2 cellular contexts compared by ENCODE assay signal in the genomic region with DNA sequence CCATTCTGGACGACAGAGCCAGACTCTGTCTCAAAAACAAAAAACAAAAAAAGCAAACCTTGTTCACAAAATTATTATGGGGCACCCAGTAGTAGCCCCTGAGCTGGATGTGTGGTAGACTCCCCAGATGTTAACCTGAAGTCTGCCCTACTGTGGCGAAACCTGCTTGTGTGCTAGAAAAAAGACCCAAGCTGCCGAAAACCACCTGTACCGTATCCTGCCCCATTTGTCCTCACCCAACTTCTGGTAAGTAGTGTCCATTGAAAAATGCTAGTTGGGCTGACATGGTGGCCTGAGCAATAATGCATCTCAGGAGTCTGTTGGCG.
TF ChIP-seq lines count a peak whose summit lies in the region.

No MANE protein-coding gene starts in this region.

TF ChIP-seq in HEK293, 187 proteins besides CTCF, POLR2A, EP300 and RAD21 (continued from another document):
- TF ChIP-seq ZNF600 (tag by site-specific recombination; IDR thresholded peaks at IDR 0.05), result peak; percentile 72

TF ChIP-seq in IMR-90, 13 proteins besides CTCF, POLR2A, EP300 and RAD21:
- TF ChIP-seq, protein P1, sequence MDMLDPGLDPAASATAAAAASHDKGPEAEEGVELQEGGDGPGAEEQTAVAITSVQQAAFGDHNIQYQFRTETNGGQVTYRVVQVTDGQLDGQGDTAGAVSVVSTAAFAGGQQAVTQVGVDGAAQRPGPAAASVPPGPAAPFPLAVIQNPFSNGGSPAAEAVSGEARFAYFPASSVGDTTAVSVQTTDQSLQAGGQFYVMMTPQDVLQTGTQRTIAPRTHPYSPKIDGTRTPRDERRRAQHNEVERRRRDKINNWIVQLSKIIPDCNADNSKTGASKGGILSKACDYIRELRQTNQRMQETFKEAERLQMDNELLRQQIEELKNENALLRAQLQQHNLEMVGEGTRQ (IDR thresholded peaks at IDR 0.05; ENCODE audit: low read depth, low read length), result no peak
- no peak for TF ChIP-seq SMC3 (IDR thresholded peaks at IDR 0.05; ENCODE audit: low read depth, low read length)
- no peak for TF ChIP-seq FOS (IDR thresholded peaks at IDR 0.05; ENCODE audit: low read depth, low read length)
